13 cellular contexts compared by ENCODE assay signal in genomic region chr2:230537531-230537976, GRCh38.
DNase-seq lines count a peak whose midpoint lies in the region; ATAC-seq, FAIRE-seq and TF ChIP-seq lines count a peak whose summit lies in the region.
"Had no signal": no experiment of that assay in that cellular context is flagged by ENCODE, and none has a peak within 500 bp of the region (broad histone marks: within the 10 kb centered on the region; RNA-seq: fewer than 3 reads in every experiment).

No MANE protein-coding gene starts in this region.

- peak; percentile 72 for ATAC-seq in activated CD4-positive, alpha-beta T cell treated with anti-CD3 and anti-CD28 coated beads for 36 hours
- ATAC-seq in GM19452 (IDR thresholded peaks at IDR 0.05; ENCODE audit: unreplicated experiment) = peak; percentile 66
- peak; percentile 74 for ATAC-seq in HG03095 (IDR thresholded peaks at IDR 0.05; ENCODE audit: unreplicated experiment)
- ATAC-seq in GM12878 = peak; percentile 90
- ATAC-seq in GM19324 (IDR thresholded peaks at IDR 0.05; ENCODE audit: low FRiP score, unreplicated experiment) = no peak
- no peak for ATAC-seq in PC-3
- ATAC-seq: A549, left ventricle myocardium superior had no signal

- TF ChIP-seq CTCF in GM12878 (IDR thresholded peaks at IDR 0.05 in 2 of 3, conservative IDR thresholded peaks at IDR 0.05 in 1 of 3; ENCODE audit: control insufficient read depth in 2 of 3, extremely low read depth in 1 of 3, insufficient read depth in 1 of 3, low read depth in 3 of 3, low read length in 3 of 3) (no peak), PC-3 (conservative IDR thresholded peaks at IDR 0.05; ENCODE audit: low read depth, low read length) (no peak)

- peak overlapping the region; percentile 79 for H3K4me2 ChIP-seq in GM12878 (ENCODE audit: control insufficient read depth, insufficient read depth)
- no peak overlapping the region for H3K4me2 ChIP-seq in PC-3 (ENCODE audit: low read length)
- H3K4me2 ChIP-seq: A549 had no signal

- no peaks in the 10 kb centered on the region for H3K9me2 ChIP-seq in PC-3 (replicated peaks; ENCODE audit: low read length)

- peak overlapping the region; percentile 66 for H3K27ac Mint-ChIP-seq in activated CD4-positive, alpha-beta T cell treated with anti-CD3 and anti-CD28 coated beads for 36 hours
- H3K27ac Mint-ChIP-seq: brain had no signal

- peaks cover 35% of the 10 kb centered on the region for H3K36me3 Mint-ChIP-seq in activated CD4-positive, alpha-beta T cell treated with anti-CD3 and anti-CD28 coated beads for 36 hours (ENCODE audit: low read depth)
- H3K36me3 Mint-ChIP-seq: brain had no signal

- peak overlapping the region; percentile 19; the same call in 1 of the 2 replicates for H3K9ac ChIP-seq in GM12878 (ENCODE audit: control insufficient read depth, insufficient read depth, low read length)
- H3K9ac ChIP-seq in PC-3 (ENCODE audit: low read length) = no peak overlapping the region

- peak; percentile 69 for DNase-seq in activated CD4-positive, alpha-beta T cell treated with anti-CD3 and anti-CD28 coated beads for 36 hours
- DNase-seq in activated CD4-positive, alpha-beta T cell treated with anti-CD3 and anti-CD28 coated beads for 1 hour = no peak
- DNase-seq in GM12878 (ENCODE audit: low read depth, low spot score) (peak; percentile 71), NCI-H2227 treated with DMSO at 0.1 percent for 48 hours (lab: John Stamatoyannopoulos, UW) (no peak), PC-3 (no peak)
- DNase-seq: left ventricle myocardium superior, NCI-H446, sigmoid colon had no signal

- peak; percentile 23 for FAIRE-seq in GM12878 (lab: Jason Lieb, UNC)
- FAIRE-seq: A549 had no signal

- H3K9me3 ChIP-seq in GM12878 (replicated peaks; ENCODE audit: control insufficient read depth, insufficient read depth, low read length) (peaks cover 4% of the 10 kb centered on the region; the same call in 2 of the 3 replicates), PC-3 (ENCODE audit: low read length) (no peaks in the 10 kb centered on the region)
- H3K9me3 ChIP-seq: A549, sigmoid colon had no signal

- H2AFZ ChIP-seq in GM12878 (ENCODE audit: control insufficient read depth, low read depth, low read length) = no peak overlapping the region
- no peak overlapping the region for H2AFZ ChIP-seq in PC-3 (ENCODE audit: low read length)

- peaks cover 18% of the 10 kb centered on the region for H3K4me1 Mint-ChIP-seq in activated CD4-positive, alpha-beta T cell treated with anti-CD3 and anti-CD28 coated beads for 36 hours
- H3K4me1 Mint-ChIP-seq: brain had no signal

- H4K20me1 ChIP-seq in GM12878 (ENCODE audit: control insufficient read depth, insufficient read depth) = no peaks in the 10 kb centered on the region
- no peaks in the 10 kb centered on the region for H4K20me1 ChIP-seq in PC-3 (ENCODE audit: low read length)

- TF ChIP-seq POLR2A in GM12878 (IDR thresholded peaks at IDR 0.05; ENCODE audit: low read depth, low read length) = no peak

- WGBS in GM12878 (ENCODE audit: insufficient coverage, insufficient replicate concordance, low lambda C conversion rate, missing lambda C conversion rate) = 0% methylated on average over 4 of the region's 4 CpGs

- RAD21 ChIA-PET in GM12878 (lab: Charles Lee; ENCODE audit: unreplicated experiment) = interaction anchor here (0.7 to 1.8 kb wide), 13 partner anchors 19 to 333 kb away, joined by 3 to 14 read pairs (median 3); no protein-coding TSS in a partner anchor

- CTCF ChIA-PET in activated CD4-positive, alpha-beta T cell treated with anti-CD3 and anti-CD28 coated beads for 36 hours (lab: Charles Lee) = no interaction called here
- CTCF ChIA-PET in GM12878 (lab: Yijun Ruan, JAX) (interaction anchor here (0.7 to 2.6 kb wide), 6 partner anchors 15 to 470 kb away, joined by 3 to 8 read pairs (median 3); no protein-coding TSS in a partner anchor), PC-3 (lab: Charles Lee) (no interaction called here)

- H3K36me3 ChIP-seq in GM12878 (ENCODE audit: control insufficient read depth in 2 of 2, insufficient read depth in 2 of 2, low read length in 1 of 2) (0 out of 4 replicates have a peak, but pooled peaks cover 0 to 2% of the 10 kb centered on the region in 2 experiments), PC-3 (ENCODE audit: low read depth, low read length) (no peaks in the 10 kb centered on the region)

- H3K9me3 Mint-ChIP-seq in activated CD4-positive, alpha-beta T cell treated with anti-CD3 and anti-CD28 coated beads for 36 hours (ENCODE audit: low read depth) = no peaks in the 10 kb centered on the region

- TF ChIP-seq EP300 in GM12878 (IDR thresholded peaks at IDR 0.05; ENCODE audit: borderline replicate concordance in 1 of 2, control insufficient read depth in 1 of 2, low read depth in 2 of 2, low read length in 2 of 2) = peak; percentile 65 to 66; a peak in 2 of 4 replicates

- H3K4me1 ChIP-seq in GM12878 (ENCODE audit: control insufficient read depth, insufficient read depth, low read length) (peaks cover 55% of the 10 kb centered on the region), PC-3 (ENCODE audit: insufficient read depth, low read length) (peaks cover 10% of the 10 kb centered on the region; the same call in 1 of the 2 replicates)
- H3K4me1 ChIP-seq: A549, sigmoid colon had no signal

- H3K79me2 ChIP-seq in GM12878 (ENCODE audit: control insufficient read depth, insufficient read depth, low read length) (no peaks in the 10 kb centered on the region), PC-3 (ENCODE audit: low read length) (no peaks in the 10 kb centered on the region)

- BruUV-seq in GM12878 (replicated peaks; lab: Mats Ljungman, UMichigan) = no TSS peak
- BruUV-seq in PC-3 (replicated peaks; lab: Mats Ljungman, UMichigan) = no TSS peak

- H3K27me3 ChIP-seq in GM12878 (replicated peaks in 1 of 2; ENCODE audit: control insufficient read depth in 2 of 2, insufficient read depth in 2 of 2, low read length in 1 of 2) (no peaks in the 10 kb centered on the region), PC-3 (ENCODE audit: low read length) (no peaks in the 10 kb centered on the region)
- H3K27me3 ChIP-seq: sigmoid colon had no signal

- H3K27ac ChIP-seq in GM12878 (ENCODE audit: control insufficient read depth, insufficient read depth) (peak overlapping the region; percentile 58), PC-3 (ENCODE audit: low read length) (no peak overlapping the region)
- H3K27ac ChIP-seq: A549, sigmoid colon had no signal

- intact Hi-C loops in activated CD4-positive, alpha-beta T cell treated with anti-CD3 and anti-CD28 coated beads for 36 hours (cut with DNase I, micrococcal nuclease) = loop anchor here in 1 of 2 experiments (10.0 kb wide), 1 partner anchor 77 kb away; no protein-coding TSS in a partner anchor
- intact Hi-C loops in GM12878 (cut with micrococcal nuclease; ENCODE audit: unreplicated experiment) (loop anchor here (5.0 kb wide), 1 partner anchor 45 kb away; no protein-coding TSS in a partner anchor), PC-3 (cut with micrococcal nuclease) (no loop called here)

- POLR2A ChIA-PET in activated CD4-positive, alpha-beta T cell treated with anti-CD3 and anti-CD28 coated beads for 36 hours (lab: Charles Lee) = no interaction called here
- POLR2A ChIA-PET in GM12878 (lab: Charles Lee) = interaction anchor here (1.1 to 1.8 kb wide), 3 partner anchors 14 to 52 kb away, joined by 4 to 7 read pairs (median 5); no protein-coding TSS in a partner anchor
- POLR2A ChIA-PET in PC-3 (lab: Charles Lee; ENCODE audit: unreplicated experiment) = no interaction called here

- TF ChIP-seq RAD21 in GM12878 (IDR thresholded peaks at IDR 0.05; ENCODE audit: insufficient read depth, low read depth, low read length) = peak; percentile 11; the same call in 1 of the 2 replicates

- no peaks in the 10 kb centered on the region for H3F3A ChIP-seq in PC-3 (ENCODE audit: low read length, unreplicated experiment)

- in situ Hi-C loops in GM12878 (cut with MboI) = no loop called here

- H3K4me3 Mint-ChIP-seq in activated CD4-positive, alpha-beta T cell treated with anti-CD3 and anti-CD28 coated beads for 36 hours = no peak overlapping the region
- H3K4me3 Mint-ChIP-seq: brain had no signal

- no peak overlapping the region for H3K4me3 ChIP-seq in GM12878
- H3K4me3 ChIP-seq in PC-3 (ENCODE audit: low read length) = no peak overlapping the region
- H3K4me3 ChIP-seq: A549, sigmoid colon had no signal

- H3K27me3 Mint-ChIP-seq in activated CD4-positive, alpha-beta T cell treated with anti-CD3 and anti-CD28 coated beads for 36 hours = no peaks in the 10 kb centered on the region

- SMC1A ChIA-PET in GM12878 (lab: Charles Lee; ENCODE audit: uncharacterized antibody, unreplicated experiment) = interaction anchor here (0.6 to 3.2 kb wide), 21 partner anchors 10 to 335 kb away, joined by 3 to 19 read pairs (median 4); no protein-coding TSS in a partner anchor

TF ChIP-seq in GM12878, 131 proteins besides CTCF, POLR2A, EP300 and RAD21 (continues in another document):
- no peak; the same call in 1 of the 2 replicates for TF ChIP-seq SMC3 (IDR thresholded peaks at IDR 0.05; ENCODE audit: borderline replicate concordance, low read length)
- no peak for TF ChIP-seq ZBTB4 (CRISPR knock-in tag; IDR thresholded peaks at IDR 0.05)

Comparison
In these comparisons a context has a peak if more than half of its experiments do, and no peak if none do; other contexts are left out.
1. DNase-seq: peak in activated CD4-positive, alpha-beta T cell treated with anti-CD3 and anti-CD28 coated beads for 36 hours (single experiment) and GM12878 (single experiment); none in activated CD4-positive, alpha-beta T cell treated with anti-CD3 and anti-CD28 coated beads for 1 hour (single experiment), NCI-H2227 treated with DMSO at 0.1 percent for 48 hours (single experiment) and PC-3 (single experiment).
2. ATAC-seq: peak in activated CD4-positive, alpha-beta T cell treated with anti-CD3 and anti-CD28 coated beads for 36 hours (single experiment), GM19452 (single experiment), HG03095 (single experiment) and GM12878 (single experiment); none in GM19324 (single experiment) and PC-3 (single experiment).